ENCODE assay signal across 12 cellular contexts in genomic region chr4:112735474-112735951, GRCh38.
DNase-seq lines count a peak whose midpoint lies in the region; ATAC-seq and TF ChIP-seq lines count a peak whose summit lies in the region.
"Had no signal": no experiment of that assay in that cellular context is flagged by ENCODE, and none has a peak within 500 bp of the region (broad histone marks: within the 10 kb centered on the region; RNA-seq: fewer than 3 reads in every experiment).

No MANE protein-coding gene starts in this region.

- no peak for DNase-seq in epithelial cell of prostate (ENCODE audit: low read depth, low spot score)
- DNase-seq in D341Med (ENCODE audit: low spot score), result no peak
- DNase-seq in NCI-H2107 (lab: John Stamatoyannopoulos, UW), result no peak
- no peak for DNase-seq in CD4-positive, alpha-beta T cell
- DNase-seq in NCI-H146 treated with DMSO at 0.1 percent for 48 hours (lab: John Stamatoyannopoulos, UW; ENCODE audit: unreplicated experiment), result no peak
- DNase-seq: effector CD8-positive, alpha-beta T cell; mammary epithelial cell; NCI-H2081 treated with DMSO at 0.1 percent for 48 hours; stimulated activated CD4-positive, alpha-beta T cell treated with anti-CD3 and anti-CD28 coated beads, Interleukin-2, amount 100 ng/mL, for 48 hours had no signal

- CTCF ChIA-PET in CD4-positive, alpha-beta T cell (lab: Charles Lee), result no interaction called here

- TF ChIP-seq CTCF in CD4-positive, alpha-beta T cell (IDR thresholded peaks at IDR 0.05), result no peak

- H3K27ac Mint-ChIP-seq in CD4-positive, alpha-beta T cell, result no peak overlapping the region

- H3K9me3 Mint-ChIP-seq in CD4-positive, alpha-beta T cell, result no peaks in the 10 kb centered on the region

- ATAC-seq in GM18867 (IDR thresholded peaks at IDR 0.05; ENCODE audit: unreplicated experiment), result peak; percentile 79
- ATAC-seq in GM21576 (IDR thresholded peaks at IDR 0.05; ENCODE audit: unreplicated experiment), result peak; percentile 80
- peak; percentile 76 for ATAC-seq in HG03439 (IDR thresholded peaks at IDR 0.05; ENCODE audit: unreplicated experiment)
- ATAC-seq in CD4-positive, alpha-beta T cell (ENCODE audit: poor library complexity), result no peak

- no peaks in the 10 kb centered on the region for H3K36me3 Mint-ChIP-seq in CD4-positive, alpha-beta T cell (ENCODE audit: low read depth)

- no peaks in the 10 kb centered on the region for H3K9me3 ChIP-seq in CD4-positive, alpha-beta T cell (ENCODE audit: control insufficient read depth, low read length)

- intact Hi-C loops in CD4-positive, alpha-beta T cell (cut with DNase I, micrococcal nuclease), result no loop called here

- POLR2A ChIA-PET in CD4-positive, alpha-beta T cell (lab: Charles Lee), result no interaction called here

- no peaks in the 10 kb centered on the region for H3K27me3 Mint-ChIP-seq in CD4-positive, alpha-beta T cell

- no peak overlapping the region for H3K4me3 Mint-ChIP-seq in CD4-positive, alpha-beta T cell

- H3K27me3 ChIP-seq in CD4-positive, alpha-beta T cell (ENCODE audit: control insufficient read depth, insufficient read depth, low read length), result no peaks in the 10 kb centered on the region

- peak overlapping the region; percentile 12 for H3K27ac ChIP-seq in epithelial cell of prostate
- H3K27ac ChIP-seq in CD4-positive, alpha-beta T cell (ENCODE audit: low read depth, low read length), result no peak overlapping the region

- H3K4me1 Mint-ChIP-seq in CD4-positive, alpha-beta T cell (ENCODE audit: low read depth), result no peaks in the 10 kb centered on the region
